13 cellular contexts compared by ENCODE assay signal in the genomic region with DNA sequence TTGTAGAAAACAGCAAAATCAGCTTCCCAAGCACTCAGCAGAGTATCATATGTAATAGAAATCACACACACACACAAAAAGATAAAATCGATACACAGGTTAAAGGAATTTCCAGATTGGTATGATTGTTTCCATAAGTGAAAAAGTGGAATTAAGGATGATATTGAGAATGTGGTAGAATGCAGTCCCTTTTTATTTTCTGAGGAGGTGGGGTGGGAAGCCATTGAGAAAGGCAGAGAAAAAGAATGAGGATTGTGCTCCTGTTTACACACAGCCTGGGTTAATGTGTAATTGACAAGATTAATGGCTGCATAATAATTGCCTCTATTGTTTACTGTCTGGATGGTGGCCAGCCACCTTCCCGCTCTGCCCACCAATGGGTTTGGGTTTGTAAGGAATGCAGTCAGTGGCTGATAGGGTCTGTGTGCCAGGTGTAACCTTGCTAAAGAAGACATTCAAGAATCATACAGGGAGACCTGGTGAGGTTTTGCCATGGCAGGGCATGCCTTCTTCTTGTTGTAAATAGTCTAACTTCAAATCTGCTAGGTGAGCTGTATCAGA.
DNase-seq lines count a peak whose midpoint lies in the region; ATAC-seq and TF ChIP-seq lines count a peak whose summit lies in the region.
"Had no signal": no experiment of that assay in that cellular context is flagged by ENCODE, and none has a peak within 500 bp of the region (broad histone marks: within the 10 kb centered on the region; RNA-seq: fewer than 3 reads in every experiment).

No MANE protein-coding gene starts in this region.

- H3K4me1 ChIP-seq in transverse colon, result no peaks in the 10 kb centered on the region
- peaks cover 0 to 11% (median 2%) of the 10 kb centered on the region in 4 donors for H3K4me1 ChIP-seq in tibial artery

- H3K36me3 ChIP-seq in transverse colon (no peaks in the 10 kb centered on the region), tibial artery (no peaks in the 10 kb centered on the region)

- peak overlapping the region; percentile 49 for H3K4me3 Mint-ChIP-seq in activated T-helper 17 cell treated with anti-CD3 and anti-CD28 coated beads, Interleukin-2, amount 50 U/mL, for 72 hours
- H3K4me3 Mint-ChIP-seq: nephron progenitor cell had no signal

- no peaks in the 10 kb centered on the region for H3K27me3 Mint-ChIP-seq in activated T-helper 17 cell treated with anti-CD3 and anti-CD28 coated beads, Interleukin-2, amount 50 U/mL, for 72 hours

- no peak for TF ChIP-seq EP300 in transverse colon (IDR thresholded peaks at IDR 0.05; ENCODE audit: low read depth)

- 52 to 57% methylated on average over 2 of the region's 2 CpGs for WGBS in transverse colon (ENCODE audit: low coverage in 1 of 2), 2 donors

- H3K4me3 ChIP-seq in transverse colon (no peak overlapping the region), tibial artery (no peak overlapping the region)

- in situ Hi-C loops in transverse colon (cut with MboI; ENCODE audit: low pct_ligation_motif_present in 1 of 4, low pct_unique_long_range_greater_than_20kb in 1 of 4, low sequenced_read_pairs in 3 of 4), result no loop called here
- in situ Hi-C loops in G401 (cut with HindIII; ENCODE audit: low sequenced_read_pairs), result no loop called here

- H3K9me3 Mint-ChIP-seq in activated T-helper 17 cell treated with anti-CD3 and anti-CD28 coated beads, Interleukin-2, amount 50 U/mL, for 72 hours, result no peaks in the 10 kb centered on the region
- H3K9me3 Mint-ChIP-seq: activated T-helper 2 cell treated with anti-CD3 and anti-CD28 coated beads, Interferon-gamma antibody, Interleukin-2, Interleukin-4, amounts not matched to agents 10 μg/mL and 5 μg/mL and 100 μg/mL, durations not matched to agents 14 hours and 24 hours and 36 hours; nephron progenitor cell had no signal

- no peak for TF ChIP-seq POLR2A in transverse colon (IDR thresholded peaks at IDR 0.05)

- intact Hi-C loops in transverse colon (cut with DNase I; ENCODE audit: low total_unique reads) (no loop called here), tibial artery (cut with DNase I; ENCODE audit: low total_unique reads) (no loop called here)

- TF ChIP-seq CTCF in transverse colon (IDR thresholded peaks at IDR 0.05), result no peak
- no peak for TF ChIP-seq CTCF in tibial artery (IDR thresholded peaks at IDR 0.05)

- peak; percentile 72 for DNase-seq in DMS53 (lab: John Stamatoyannopoulos, UW)
- peak; percentile 95 for DNase-seq in NCI-H146 (lab: John Stamatoyannopoulos, UW)
- DNase-seq in mucosa of gallbladder (ENCODE audit: low spot score), result peak; percentile 87
- DNase-seq in transverse colon, result no peak
- no peak for DNase-seq in G401 (ENCODE audit: low spot score)
- no peak for DNase-seq in tibial artery
- no peak for DNase-seq in putamen (ENCODE audit: low spot score)
- DNase-seq: NCI-H446; nephron progenitor cell; stimulated activated CD4-positive, alpha-beta T cell treated with anti-CD3 and anti-CD28 coated beads, Interleukin-1b, Interleukin-23, amount 100 ng/mL, for 48 hours had no signal

- H3K9me3 ChIP-seq in transverse colon (no peaks in the 10 kb centered on the region), tibial artery (no peaks in the 10 kb centered on the region)

- H3K4me1 Mint-ChIP-seq in activated T-helper 17 cell treated with anti-CD3 and anti-CD28 coated beads, Interleukin-2, amount 50 U/mL, for 72 hours, result peaks cover 34% of the 10 kb centered on the region

- peak overlapping the region; percentile 76 for H3K27ac Mint-ChIP-seq in activated T-helper 17 cell treated with anti-CD3 and anti-CD28 coated beads, Interleukin-2, amount 50 U/mL, for 72 hours
- H3K27ac Mint-ChIP-seq: activated T-helper 2 cell treated with anti-CD3 and anti-CD28 coated beads, Interferon-gamma antibody, Interleukin-2, Interleukin-4, amounts not matched to agents 10 μg/mL and 5 μg/mL and 100 μg/mL, durations not matched to agents 14 hours and 24 hours and 36 hours; nephron progenitor cell had no signal

- no peak for ATAC-seq in activated T-helper 17 cell treated with anti-CD3 and anti-CD28 coated beads, Interleukin-2, amount 50 U/mL, for 72 hours (replicated peaks)

- no peak overlapping the region for H3K27ac ChIP-seq in transverse colon
- no peak overlapping the region for H3K27ac ChIP-seq in tibial artery
- H3K27ac ChIP-seq: C4-2B had no signal

- no peaks in the 10 kb centered on the region for H3K36me3 Mint-ChIP-seq in activated T-helper 17 cell treated with anti-CD3 and anti-CD28 coated beads, Interleukin-2, amount 50 U/mL, for 72 hours (ENCODE audit: low read depth)

- H3K27me3 ChIP-seq in transverse colon (no peaks in the 10 kb centered on the region), tibial artery (no peaks in the 10 kb centered on the region)

Comparison
In these comparisons a context has a peak if more than half of its experiments do, and no peak if none do; other contexts are left out.
1. DNase-seq: peak in DMS53 (single experiment), NCI-H146 (single experiment) and mucosa of gallbladder (single experiment); none in transverse colon (single experiment), G401 (single experiment), tibial artery (0 of 2) and putamen (single experiment).